In genomic region chr1:27489973-27490741, GRCh38 we compare ENCODE assay signal across 8 cellular contexts.
DNase-seq lines count a peak whose midpoint lies in the region; ATAC-seq lines count a peak whose summit lies in the region.

A gene with protein sequence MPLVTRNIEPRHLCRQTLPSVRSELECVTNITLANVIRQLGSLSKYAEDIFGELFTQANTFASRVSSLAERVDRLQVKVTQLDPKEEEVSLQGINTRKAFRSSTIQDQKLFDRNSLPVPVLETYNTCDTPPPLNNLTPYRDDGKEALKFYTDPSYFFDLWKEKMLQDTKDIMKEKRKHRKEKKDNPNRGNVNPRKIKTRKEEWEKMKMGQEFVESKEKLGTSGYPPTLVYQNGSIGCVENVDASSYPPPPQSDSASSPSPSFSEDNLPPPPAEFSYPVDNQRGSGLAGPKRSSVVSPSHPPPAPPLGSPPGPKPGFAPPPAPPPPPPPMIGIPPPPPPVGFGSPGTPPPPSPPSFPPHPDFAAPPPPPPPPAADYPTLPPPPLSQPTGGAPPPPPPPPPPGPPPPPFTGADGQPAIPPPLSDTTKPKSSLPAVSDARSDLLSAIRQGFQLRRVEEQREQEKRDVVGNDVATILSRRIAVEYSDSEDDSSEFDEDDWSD (minus strand): TSS chr1:27490167. CDS start chr1:27428890, 61,277 bp downstream.

- peak within 1 kb of the TSS; percentile 96 for H3K4me3 Mint-ChIP-seq in central memory CD8-positive, alpha-beta T cell

- peaks cover 19% of the 10 kb centered on the region for H3K36me3 Mint-ChIP-seq in central memory CD8-positive, alpha-beta T cell (ENCODE audit: insufficient read depth)

- peaks cover 19% of the 10 kb centered on the region for H3K4me1 Mint-ChIP-seq in central memory CD8-positive, alpha-beta T cell

- H3K27me3 Mint-ChIP-seq in central memory CD8-positive, alpha-beta T cell = no peaks in the 10 kb centered on the region

- ATAC-seq in GM19025 (IDR thresholded peaks at IDR 0.05; ENCODE audit: low read depth, unreplicated experiment) (peak; percentile 90), HG03342 (IDR thresholded peaks at IDR 0.05; ENCODE audit: unreplicated experiment) (peak; percentile 86)
- peak; percentile 98 for ATAC-seq in central memory CD8-positive, alpha-beta T cell (replicated peaks; ENCODE audit: extremely low read depth, poor library complexity, severe bottlenecking)

- H3K27ac Mint-ChIP-seq in central memory CD8-positive, alpha-beta T cell (ENCODE audit: low read depth) = peak within 1 kb of the TSS; percentile 96

- no peaks in the 10 kb centered on the region for H3K9me3 Mint-ChIP-seq in central memory CD8-positive, alpha-beta T cell

- DNase-seq in AG08396 (ENCODE audit: low spot score) (peak; percentile 95), NCI-H446 (lab: John Stamatoyannopoulos, UW) (peak; percentile 94 to 98), iris pigment epithelial cell (ENCODE audit: low read depth) (peak; percentile 96)
- DNase-seq in activated CD4-positive, CD25-positive, alpha-beta regulatory T cell treated with anti-CD3 and anti-CD28 coated beads, Interleukin-2, amount 50 U/mL, for 16 hours (ENCODE audit: low read depth, low spot score) = peak; percentile 97
- DNase-seq in central memory CD8-positive, alpha-beta T cell (ENCODE audit: low spot score in 2 of 2) = peak; percentile 91 to 96
- peak; percentile 92 to 96 for DNase-seq in stimulated activated CD4-positive, alpha-beta T cell treated with anti-CD3 and anti-CD28 coated beads, Interleukin-12 subunit alpha, Interleukin-12 subunit beta, amount 100 ng/mL, for 24 hours (ENCODE audit: low read depth in 2 of 2)

Comparison
In these comparisons a context has a peak if more than half of its experiments do, and no peak if none do; other contexts are left out.
1. Peak in every context shown above with its lines: DNase-seq and ATAC-seq.